In the genomic region with DNA sequence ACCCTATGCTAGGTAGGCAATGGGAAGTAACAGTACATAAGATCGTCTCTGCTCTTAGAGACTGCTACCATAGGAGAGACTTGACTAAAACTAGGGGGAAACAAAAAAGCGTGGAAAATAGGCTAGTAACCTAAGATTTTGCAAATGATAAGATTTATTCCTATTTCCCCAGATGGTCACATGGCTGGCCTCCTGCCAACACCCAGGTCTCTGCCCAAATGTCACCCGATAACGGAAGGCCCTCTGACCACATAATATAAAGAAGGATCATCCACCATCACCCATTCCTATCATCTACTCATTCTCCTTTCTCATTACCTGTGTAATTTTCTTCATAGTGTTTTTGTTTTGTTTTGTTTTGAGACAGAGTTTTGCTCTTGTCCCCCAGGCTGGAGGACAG, we compare ENCODE assay signal across 25 cellular contexts.
"Had no signal": no experiment of that assay in that cellular context is flagged by ENCODE, and none has a peak within 500 bp of the region (broad histone marks: within the 10 kb centered on the region; RNA-seq: fewer than 3 reads in every experiment).

No MANE protein-coding gene starts in this region.

- H3K27me3 ChIP-seq: body of pancreas, foreskin keratinocyte, pancreas, spleen, upper lobe of left lung had no signal

- H3K36me3 ChIP-seq: lower lobe of right lung, pancreas, spleen, thoracic aorta, upper lobe of left lung had no signal

- FAIRE-seq: pancreas, TTC549 had no signal

- H3K4me3 ChIP-seq: body of pancreas, lower lobe of right lung, pancreas, spleen, thoracic aorta, upper lobe of left lung had no signal

- H3K4me1 ChIP-seq: foreskin keratinocyte had no signal

- H3K9me3 ChIP-seq: body of pancreas, lower lobe of right lung, pancreas, spleen, thoracic aorta, upper lobe of left lung had no signal

- ATAC-seq: activated CD8-positive, alpha-beta T cell treated with anti-CD3 and anti-CD28 coated beads for 36 hours; activated T-helper 17 cell treated with anti-CD3 and anti-CD28 coated beads, Interleukin-2, amount 50 U/mL, for 72 hours; body of pancreas; foreskin keratinocyte; lower lobe of right lung; natural killer cell; pancreas; sciatic nerve; stimulated activated memory B cell treated with anti-CD40 and anti-IgM and Interleukin-4, amounts not matched to agents 10 μg/mL and 1 μg/mL and 100 μg/mL, for 72 hours had no signal

- H3K27ac ChIP-seq: body of pancreas, epithelial cell of prostate, foreskin keratinocyte, lower lobe of right lung, pancreas, thoracic aorta, upper lobe of left lung had no signal

- DNase-seq: activated CD4-positive, alpha-beta T cell treated with anti-CD3 and anti-CD28 coated beads, Interleukin-2, amount 10 ng/mL, durations not matched to agents 24 days and 14 days; activated CD4-positive, CD25-positive, alpha-beta regulatory T cell; activated CD8-positive, alpha-beta T cell treated with anti-CD3 and anti-CD28 coated beads for 36 hours; activated naive CD4-positive, alpha-beta T cell; activated naive CD8-positive, alpha-beta T cell treated with anti-CD3 and anti-CD28 coated beads for 36 hours; activated T-cell treated with anti-CD3 and anti-CD28 coated beads, Interleukin-2, amount 50 U/mL, for 1 hour; amygdala; body of pancreas; endodermal cell; foreskin keratinocyte; glutamatergic neuron; hippocampal formation; islet precursor cell; lower lobe of right lung; natural killer cell; pancreas; spleen; stimulated activated CD4-positive, alpha-beta T cell treated with anti-CD3 and anti-CD28 coated beads, Interleukin-4, amount 100 ng/mL, for 4 hours; upper lobe of left lung had no signal
